ENCODE assay signal across 14 cellular contexts in the genomic region with DNA sequence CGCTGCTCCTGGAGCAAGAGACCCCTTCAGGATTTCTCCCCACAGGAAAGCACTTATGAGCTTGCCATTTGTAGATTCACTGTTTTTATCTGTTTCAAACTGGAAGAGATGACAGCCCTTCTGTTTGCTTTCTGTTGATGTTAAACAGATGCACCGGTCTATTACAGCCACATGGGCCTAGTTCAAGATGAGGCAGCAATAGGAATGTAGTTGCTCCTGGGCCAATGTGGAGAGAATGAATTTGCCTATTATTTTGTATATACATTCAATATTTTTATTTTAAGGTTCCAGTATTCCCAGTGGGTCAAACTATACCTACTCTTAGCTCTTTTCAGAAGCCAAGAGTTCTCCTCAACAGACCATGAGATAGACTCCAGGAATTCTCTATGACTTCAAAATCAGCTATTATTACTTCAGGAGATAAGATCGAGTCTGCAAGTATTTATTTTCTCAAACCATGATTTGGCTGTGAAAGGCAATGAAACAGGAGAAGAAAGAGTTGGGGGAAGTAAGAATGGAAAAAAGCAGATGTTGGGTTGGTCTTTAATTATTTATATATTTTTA.
A peak's percentile ranks its signal among the peaks of the same experiment; 100 is the strongest.
DNase-seq lines count a peak whose midpoint lies in the region; ATAC-seq, FAIRE-seq and TF ChIP-seq lines count a peak whose summit lies in the region.
"Had no signal": no experiment of that assay in that cellular context is flagged by ENCODE, and none has a peak within 500 bp of the region (broad histone marks: within the 10 kb centered on the region; RNA-seq: fewer than 3 reads in every experiment).

No MANE protein-coding gene starts in this region.

- intact Hi-C loops in Right ventricle myocardium inferior (cut with DNase I) (no loop called here), cardiac septum (cut with DNase I) (loop anchor here (10.0 kb wide), 1 partner anchor 1077 kb away; no protein-coding TSS in a partner anchor), pancreas (cut with DNase I) (loop anchor here in 1 of 3 donors (5.0 kb wide), 1 partner anchor 54 kb away; no protein-coding TSS in a partner anchor)

- no peak for FAIRE-seq in astrocyte (lab: Jason Lieb, UNC)
- no peak for FAIRE-seq in pancreas (lab: Jason Lieb, UNC)
- FAIRE-seq: islet of Langerhans had no signal

- DNase-seq in Right ventricle myocardium inferior (ENCODE audit: missing footprints) (no peak), cardiac septum (ENCODE audit: low spot score) (no peak), astrocyte (ENCODE audit: low read depth) (peak; percentile 67), left kidney (ENCODE audit: low read depth, low spot score) (peak; percentile 28), AML-193 (lab: John Stamatoyannopoulos, UW) (no peak), UCSD-AML1 (lab: John Stamatoyannopoulos, UW; ENCODE audit: unreplicated experiment) (no peak), NCI-H146 (lab: John Stamatoyannopoulos, UW) (no peak), pancreas (no peak)
- DNase-seq: activated B cell treated with CpG ODN at 0.5 μM for 24 hours; activated naive CD4-positive, alpha-beta T cell treated with anti-CD3 and anti-CD28 coated beads, Interleukin-2, amount 50 U/mL, for 16 hours; central memory CD4-positive, alpha-beta T cell; NCI-H1694 treated with DMSO at 0.1 percent for 48 hours; T-helper 1 cell had no signal

- H3K4me3 Mint-ChIP-seq in astrocyte (ENCODE audit: unreplicated experiment): no peak overlapping the region
- H3K4me3 Mint-ChIP-seq: activated B cell treated with CpG ODN at 0.5 μM for 24 hours had no signal

- no peaks in the 10 kb centered on the region for H4K20me1 ChIP-seq in astrocyte (ENCODE audit: insufficient read depth, low read length)

- peaks cover 2% of the 10 kb centered on the region for H3K4me1 Mint-ChIP-seq in astrocyte (ENCODE audit: low read depth, unreplicated experiment)
- H3K4me1 Mint-ChIP-seq: activated B cell treated with CpG ODN at 0.5 μM for 24 hours had no signal

- H3K4me1 ChIP-seq in astrocyte (ENCODE audit: insufficient read depth, low read length): peaks cover 5% of the 10 kb centered on the region
- H3K4me1 ChIP-seq in pancreas: peaks cover 30 to 57% (median 50%) of the 10 kb centered on the region in 3 donors

- 35 to 42% methylated on average over 3 of the region's 3 CpGs for WGBS in pancreas, 2 donors

- ATAC-seq in Right ventricle myocardium inferior: peak; percentile 51
- no peak for ATAC-seq in pancreas

- no peaks in the 10 kb centered on the region for H3K9me3 ChIP-seq in astrocyte (ENCODE audit: insufficient read depth, low read depth, low read length)
- no peaks in the 10 kb centered on the region for H3K9me3 ChIP-seq in pancreas

- H3K36me3 Mint-ChIP-seq in astrocyte (ENCODE audit: low read depth, unreplicated experiment): no peaks in the 10 kb centered on the region

- H2AFZ ChIP-seq in astrocyte (ENCODE audit: low read depth, low read length): no peak overlapping the region

- H3K27ac Mint-ChIP-seq in astrocyte (ENCODE audit: unreplicated experiment): no peak overlapping the region
- H3K27ac Mint-ChIP-seq: activated B cell treated with CpG ODN at 0.5 μM for 24 hours had no signal

- TF ChIP-seq CTCF in astrocyte (IDR thresholded peaks at IDR 0.05; ENCODE audit: insufficient read depth, low read depth, low read length) (no peak), pancreas (IDR thresholded peaks at IDR 0.05) (no peak)

- H3K27me3 Mint-ChIP-seq in astrocyte (ENCODE audit: low read depth, unreplicated experiment): peaks cover 2% of the 10 kb centered on the region
- H3K27me3 Mint-ChIP-seq: activated B cell treated with CpG ODN at 0.5 μM for 24 hours had no signal

- H3K36me3 ChIP-seq in astrocyte (ENCODE audit: insufficient read depth, low read length) (no peaks in the 10 kb centered on the region), pancreas (no peaks in the 10 kb centered on the region)

- no peaks in the 10 kb centered on the region for H3K79me2 ChIP-seq in astrocyte (ENCODE audit: insufficient read depth, low read length)

- H3K4me2 ChIP-seq in astrocyte (ENCODE audit: low read length): no peak overlapping the region

- H3K9ac ChIP-seq in astrocyte (ENCODE audit: low read length): no peak overlapping the region

- no peaks in the 10 kb centered on the region for H3K9me3 Mint-ChIP-seq in astrocyte (ENCODE audit: unreplicated experiment)
- H3K9me3 Mint-ChIP-seq: activated B cell treated with CpG ODN at 0.5 μM for 24 hours had no signal

- H3K27ac ChIP-seq in astrocyte (ENCODE audit: low read depth, low read length) (no peak overlapping the region), pancreas (peak overlapping the region in 2 of 4 donors; percentile 34 to 83)

- H3K27me3 ChIP-seq in astrocyte (ENCODE audit: insufficient read depth, low read length) (no peaks in the 10 kb centered on the region), pancreas (no peaks in the 10 kb centered on the region)

- no peak overlapping the region for H3K4me3 ChIP-seq in astrocyte (ENCODE audit: insufficient read depth, low read depth, low read length)
- no peak overlapping the region for H3K4me3 ChIP-seq in pancreas

Comparison
In these comparisons a context has a peak if more than half of its experiments do, and no peak if none do; other contexts are left out.
1. DNase-seq: peak in astrocyte (single experiment) and left kidney (single experiment); none in Right ventricle myocardium inferior (single experiment), cardiac septum (single experiment), AML-193 (0 of 2), UCSD-AML1 (single experiment), NCI-H146 (single experiment) and pancreas (0 of 6).